ENCODE assay signal across 1 cellular context in genomic region chr10:5665380-5666323, GRCh38.
TF ChIP-seq lines count a peak whose summit lies in the region.

No MANE protein-coding gene starts in this region.

TF ChIP-seq in HEK293, 187 proteins besides CTCF, POLR2A, EP300 and RAD21 (continued from another document):
- TF ChIP-seq ZNF221 (tag by site-specific recombination; IDR thresholded peaks at IDR 0.05; ENCODE audit: borderline replicate concordance), result no peak
